8 cellular contexts compared by ENCODE assay signal in genomic region chr14:99971087-99971928, GRCh38.
DNase-seq lines count a peak whose midpoint lies in the region; FAIRE-seq and TF ChIP-seq lines count a peak whose summit lies in the region.

No MANE protein-coding gene starts in this region.

- peak; percentile 52 for DNase-seq in DMS153 treated with DMSO at 0.1 percent for 48 hours (lab: John Stamatoyannopoulos, UW; ENCODE audit: unreplicated experiment)
- DNase-seq in H54 (ENCODE audit: insufficient read length, low spot score), result peak; percentile 82
- DNase-seq in NCI-H1092 treated with DMSO at 0.1 percent for 48 hours (lab: John Stamatoyannopoulos, UW), result peak; percentile 87
- DNase-seq in T-helper 2 cell, result peak; percentile 68 to 82 (median 74)
- peak in 52 of 56 donors; percentile 36 to 89 (median 67) for DNase-seq in amygdala (lab: John Stamatoyannopoulos, UW)
- peak; percentile 73 for DNase-seq in right atrium auricular region (ENCODE audit: low spot score)
- DNase-seq in pulmonary artery endothelial cell (ENCODE audit: low read depth, low spot score), result peak; percentile 47
- peak; percentile 82 for DNase-seq in ureter (ENCODE audit: low spot score)

- H3K9me3 ChIP-seq in right atrium auricular region, result peaks cover 0 to 10% of the 10 kb centered on the region in 2 donors

- no peak for TF ChIP-seq POLR2A in H54 (IDR thresholded peaks at IDR 0.05; ENCODE audit: low read depth, low read length)

- no peaks in the 10 kb centered on the region for H3K27me3 ChIP-seq in right atrium auricular region

- no peak for FAIRE-seq in H54 (lab: Jason Lieb, UNC)

- no peak for TF ChIP-seq CTCF in right atrium auricular region (IDR thresholded peaks at IDR 0.05)

- H3K27ac ChIP-seq in right atrium auricular region, result peak overlapping the region; percentile 82 to 84

- peaks cover 0 to 13% of the 10 kb centered on the region in 2 donors for H3K4me1 ChIP-seq in right atrium auricular region

- no peaks in the 10 kb centered on the region for H3K36me3 ChIP-seq in right atrium auricular region

- H3K4me3 ChIP-seq in right atrium auricular region, result peak overlapping the region; percentile 91 to 92

Comparison
In these comparisons a context has a peak if more than half of its experiments do, and no peak if none do; other contexts are left out.
1. Peak in every context shown above with its lines: DNase-seq, H3K4me3 ChIP-seq and H3K27ac ChIP-seq.